1 cellular context compared by ENCODE assay signal in genomic region chr7:142771353-142771723, GRCh38.
A peak's percentile ranks its signal among the peaks of the same experiment; 100 is the strongest.
TF ChIP-seq lines count a peak whose summit lies in the region.

No MANE protein-coding gene starts in this region.

TF ChIP-seq in GM12878, 131 proteins besides CTCF, POLR2A, EP300 and RAD21 (continued from another document):
- peak; percentile 87 for TF ChIP-seq ZNF687 (IDR thresholded peaks at IDR 0.05)
- 0 out of 2 replicates have a peak, but pooled peaks have one; percentile 22 for TF ChIP-seq CHD2 (IDR thresholded peaks at IDR 0.05; ENCODE audit: borderline replicate concordance, low read depth, low read length)
- peak; percentile 69 for TF ChIP-seq ATF2 (IDR thresholded peaks at IDR 0.05; ENCODE audit: low read length)
- TF ChIP-seq CBFB (IDR thresholded peaks at IDR 0.05; ENCODE audit: low read depth), result no peak
- TF ChIP-seq RUNX3 (IDR thresholded peaks at IDR 0.05; ENCODE audit: low read length), result peak; percentile 46; the same call in 1 of the 2 replicates
- TF ChIP-seq MXI1 (IDR thresholded peaks at IDR 0.05; ENCODE audit: low read depth, low read length), result no peak
TF ChIP-seq in GM12878: peak in this region for 23.
